Comparison of ENCODE assay signal across 25 cellular contexts in genomic region chr3:167967257-167968010, GRCh38.
"Had no signal": no experiment of that assay in that cellular context is flagged by ENCODE, and none has a peak within 500 bp of the region (broad histone marks: within the 10 kb centered on the region; RNA-seq: fewer than 3 reads in every experiment).

No MANE protein-coding gene starts in this region.

- H3K9me3 ChIP-seq: pancreas, psoas muscle, testis, transverse colon had no signal

- H3K4me3 Mint-ChIP-seq: activated B cell treated with CpG ODN at 0.5 μM for 24 hours; activated naive CD8-positive, alpha-beta T cell; memory B cell; naive thymus-derived CD8-positive, alpha-beta T cell; neural crest cell had no signal

- H3K4me1 ChIP-seq: pancreas, psoas muscle, testis, transverse colon had no signal

- H3K4me3 ChIP-seq: dorsolateral prefrontal cortex, pancreas, psoas muscle, smooth muscle cell, testis, transverse colon had no signal

- H3K4me2 ChIP-seq: smooth muscle cell had no signal

- H3K36me3 Mint-ChIP-seq: activated naive CD8-positive, alpha-beta T cell; memory B cell; naive thymus-derived CD8-positive, alpha-beta T cell had no signal

- H3K27me3 ChIP-seq: pancreas, testis, transverse colon had no signal

- H3K36me3 ChIP-seq: pancreas, transverse colon had no signal

- ATAC-seq: left colon; naive thymus-derived CD8-positive, alpha-beta T cell; psoas muscle had no signal

- DNase-seq: activated B cell treated with CpG ODN at 0.5 μM for 24 hours; activated effector memory CD4-positive, alpha-beta T cell treated with Interleukin-2 at 50 U/mL for 16 hours; activated naive CD4-positive, alpha-beta T cell treated with Interleukin-2 at 50 U/mL for 16 hours; anterior cingulate cortex; dorsolateral prefrontal cortex; effector memory CD4-positive, alpha-beta T cell; erythroblast; hippocampal formation; left colon; naive thymus-derived CD8-positive, alpha-beta T cell; nucleus accumbens; psoas muscle; stimulated activated CD4-positive, alpha-beta T cell treated with anti-CD3 and anti-CD28 coated beads, Interleukin-2, amount 100 ng/mL, for 24 hours; stimulated activated naive CD4-positive, alpha-beta T cell treated with Interleukin-2 at 50 U/mL for 16 hours; T-helper 2 cell; testis; transverse colon had no signal

- H3K9me3 Mint-ChIP-seq: activated B cell treated with CpG ODN at 0.5 μM for 24 hours, memory B cell, neural crest cell had no signal

- FAIRE-seq: colon, keratinocyte, pancreas, urothelium cell line had no signal

- H3K4me1 Mint-ChIP-seq: activated B cell treated with CpG ODN at 0.5 μM for 24 hours, memory B cell had no signal

- H3K27ac ChIP-seq: dorsolateral prefrontal cortex, pancreas, psoas muscle, testis, transverse colon had no signal

- H3K27ac Mint-ChIP-seq: activated B cell treated with CpG ODN at 0.5 μM for 24 hours; activated naive CD8-positive, alpha-beta T cell; memory B cell; naive thymus-derived CD8-positive, alpha-beta T cell had no signal
